In the genomic region with DNA sequence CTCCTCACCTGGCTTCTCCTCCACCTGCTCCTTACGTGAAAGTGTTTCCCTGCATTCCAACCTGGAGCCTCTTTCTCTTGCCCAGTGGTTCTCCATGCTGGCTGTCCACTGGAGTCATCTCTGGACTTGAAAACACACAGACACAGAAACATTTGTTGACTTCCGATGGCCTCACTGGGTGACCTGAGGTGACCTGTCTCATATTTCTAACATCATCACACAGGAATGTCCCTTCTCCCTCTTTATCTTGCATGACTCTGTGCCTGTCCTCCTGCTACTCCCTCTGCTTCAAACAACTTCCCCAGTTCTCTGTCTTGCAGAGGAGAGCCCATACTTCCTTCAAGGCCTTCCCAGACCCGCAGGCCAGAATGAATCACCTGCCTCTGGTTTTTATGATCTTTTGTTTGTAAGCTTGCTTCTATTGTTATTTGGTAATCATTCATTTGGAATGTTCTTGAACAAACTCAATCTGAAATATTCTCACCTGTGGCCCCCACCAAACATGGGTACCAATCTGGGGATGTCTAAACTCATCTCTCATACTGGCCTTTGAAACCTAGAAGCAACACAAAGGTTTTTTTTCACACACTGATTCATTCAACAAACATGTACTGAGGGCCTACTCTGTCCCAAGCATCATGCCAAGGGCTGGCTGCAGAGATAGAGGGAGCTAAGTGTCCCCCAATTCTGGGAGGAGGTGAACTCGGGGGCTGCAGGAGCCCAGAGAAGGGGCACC, we compare ENCODE assay signal across 10 cellular contexts. TPM values are rescaled to one million over a fixed set of nuclear protein-coding genes. Genes with fewer than 3 reads are reported as not detected.
DNase-seq lines count a peak whose midpoint lies in the region; ATAC-seq and TF ChIP-seq lines count a peak whose summit lies in the region.
"Had no signal": no experiment of that assay in that cellular context is flagged by ENCODE, and none has a peak within 500 bp of the region (broad histone marks: within the 10 kb centered on the region; RNA-seq: fewer than 3 reads in every experiment).

No MANE protein-coding gene starts in this region.

- no peaks in the 10 kb centered on the region for H3K9me3 Mint-ChIP-seq in progenitor cell of endocrine pancreas (ENCODE audit: low read depth)

- peak; percentile 56 for ATAC-seq in Right ventricle myocardium superior (ENCODE audit: poor library complexity)
- no peak for ATAC-seq in HG03095 (IDR thresholded peaks at IDR 0.05; ENCODE audit: unreplicated experiment)
- ATAC-seq in GM21529 (IDR thresholded peaks at IDR 0.05; ENCODE audit: unreplicated experiment) = no peak

- peak overlapping the region; percentile 63 for H3K27ac Mint-ChIP-seq in progenitor cell of endocrine pancreas

- no peak overlapping the region for H3K4me3 Mint-ChIP-seq in progenitor cell of endocrine pancreas (ENCODE audit: low read depth)

- DNase-seq in HCEC 1CT = peak; percentile 80
- peak; percentile 82 to 95 for DNase-seq in SW 1271 (lab: John Stamatoyannopoulos, UW)
- DNase-seq in Right ventricle myocardium superior = no peak
- DNase-seq in progenitor cell of endocrine pancreas (ENCODE audit: low spot score, unreplicated experiment) = no peak
- DNase-seq in DMS79 (lab: John Stamatoyannopoulos, UW) = no peak
- DNase-seq in GM19240 (ENCODE audit: insufficient read length, low spot score) = no peak
- DNase-seq: cerebellar nuclear complex, NCI-H2227 treated with DMSO at 0.1 percent for 48 hours had no signal

- peaks cover 5% of the 10 kb centered on the region for H3K4me1 Mint-ChIP-seq in progenitor cell of endocrine pancreas (ENCODE audit: low read depth)

- intact Hi-C loops in Right ventricle myocardium superior (cut with DNase I) = no loop called here

- no peak for TF ChIP-seq CTCF in progenitor cell of endocrine pancreas (IDR thresholded peaks at IDR 0.05; ENCODE audit: unreplicated experiment)

- H3K27me3 Mint-ChIP-seq in progenitor cell of endocrine pancreas = peaks cover 10% of the 10 kb centered on the region

- no peaks in the 10 kb centered on the region for H3K36me3 Mint-ChIP-seq in progenitor cell of endocrine pancreas (ENCODE audit: insufficient read depth)

RNA-seq across cellular contexts. Expression of a gene that starts 9.7 kb away (rescaled TPM):
- total RNA-seq in Right ventricle myocardium superior (11.0 TPM), progenitor cell of endocrine pancreas (6.7 and 6.9 TPM in 2 replicates)

Comparison
In these comparisons a context has a peak if more than half of its experiments do, and no peak if none do; other contexts are left out.
1. DNase-seq: peak in HCEC 1CT (single experiment) and SW 1271 (2 of 2); none in Right ventricle myocardium superior (single experiment), progenitor cell of endocrine pancreas (single experiment), DMS79 (single experiment) and GM19240 (single experiment).